Comparison of ENCODE assay signal across 9 cellular contexts in the genomic region with DNA sequence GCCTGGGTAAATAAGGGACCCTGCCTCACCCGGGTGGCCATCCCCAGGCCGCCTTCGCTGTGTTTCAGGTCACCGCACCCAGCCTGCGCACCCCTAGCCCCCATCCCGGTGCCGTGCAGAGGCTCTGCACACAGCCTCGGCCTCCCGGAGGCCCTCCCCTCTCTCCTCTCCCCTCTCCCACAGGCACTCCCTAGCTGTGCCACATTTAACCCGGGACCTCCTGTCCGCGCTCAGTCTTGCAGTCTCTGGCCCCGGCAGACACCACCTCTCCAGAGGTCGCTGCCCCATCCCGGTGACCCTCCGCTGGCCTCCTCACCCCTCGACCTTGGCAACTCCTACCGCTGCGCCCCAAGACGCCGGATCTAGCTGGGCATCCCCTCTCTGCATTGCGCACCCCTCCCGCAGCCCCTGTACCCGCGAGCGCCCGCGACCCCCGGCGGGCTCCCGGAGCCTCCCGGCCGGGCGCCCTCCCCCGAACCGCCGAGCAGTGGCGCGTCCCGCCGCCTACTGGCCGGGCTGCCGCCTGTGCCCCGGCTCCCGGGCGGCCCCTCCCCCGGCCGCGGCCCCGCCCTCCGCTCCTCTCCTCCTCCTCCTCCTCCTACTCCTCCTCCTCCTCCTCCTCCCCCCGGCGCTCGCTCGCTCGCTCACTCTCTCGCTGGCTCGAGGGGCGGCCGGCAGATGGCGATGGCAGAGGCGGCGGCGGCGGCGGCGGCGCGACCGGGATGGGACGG. TPM values are rescaled to one million over a fixed set of nuclear protein-coding genes. Genes with fewer than 3 reads are reported as not detected.
DNase-seq lines count a peak whose midpoint lies in the region; ATAC-seq and TF ChIP-seq lines count a peak whose summit lies in the region.
"Had no signal": no experiment of that assay in that cellular context is flagged by ENCODE, and none has a peak within 500 bp of the region (broad histone marks: within the 10 kb centered on the region; RNA-seq: fewer than 3 reads in every experiment).

A gene (plus strand): TSS at position 647 of the 731 bp plus-strand sequence.

- no peaks in the 10 kb centered on the region for H3K9me3 Mint-ChIP-seq in activated T-helper 2 cell treated with anti-CD3 and anti-CD28 coated beads, Interferon-gamma antibody, Interleukin-2, Interleukin-4, amounts not matched to agents 10 μg/mL and 5 μg/mL and 100 μg/mL, durations not matched to agents 14 hours and 24 hours and 36 hours
- H3K9me3 Mint-ChIP-seq: CD4-positive, alpha-beta T cell had no signal

- H3K9me3 ChIP-seq in effector memory CD4-positive, alpha-beta T cell (ENCODE audit: control insufficient read depth, low read length) = no peaks in the 10 kb centered on the region

- peaks cover 63% of the 10 kb centered on the region for H3K27me3 Mint-ChIP-seq in activated T-helper 2 cell treated with anti-CD3 and anti-CD28 coated beads, Interferon-gamma antibody, Interleukin-2, Interleukin-4, amounts not matched to agents 10 μg/mL and 5 μg/mL and 100 μg/mL, durations not matched to agents 14 hours and 24 hours and 36 hours (ENCODE audit: low read depth)

- H3K36me3 Mint-ChIP-seq in activated T-helper 2 cell treated with anti-CD3 and anti-CD28 coated beads, Interferon-gamma antibody, Interleukin-2, Interleukin-4, amounts not matched to agents 10 μg/mL and 5 μg/mL and 100 μg/mL, durations not matched to agents 14 hours and 24 hours and 36 hours (ENCODE audit: low read depth) = no peaks in the 10 kb centered on the region

- peaks cover 3% of the 10 kb centered on the region for H3K4me1 Mint-ChIP-seq in activated T-helper 2 cell treated with anti-CD3 and anti-CD28 coated beads, Interferon-gamma antibody, Interleukin-2, Interleukin-4, amounts not matched to agents 10 μg/mL and 5 μg/mL and 100 μg/mL, durations not matched to agents 14 hours and 24 hours and 36 hours (ENCODE audit: low read depth)

- no peak within 1 kb of the TSS for H3K4me3 ChIP-seq in effector memory CD4-positive, alpha-beta T cell (ENCODE audit: insufficient read depth, low read depth, low read length, poor library complexity, severe bottlenecking)

- no peak within 1 kb of the TSS for H3K27ac Mint-ChIP-seq in activated T-helper 2 cell treated with anti-CD3 and anti-CD28 coated beads, Interferon-gamma antibody, Interleukin-2, Interleukin-4, amounts not matched to agents 10 μg/mL and 5 μg/mL and 100 μg/mL, durations not matched to agents 14 hours and 24 hours and 36 hours
- H3K27ac Mint-ChIP-seq: CD4-positive, alpha-beta T cell had no signal

- no peak for TF ChIP-seq CTCF in omental fat pad (IDR thresholded peaks at IDR 0.05)

- peak; percentile 45 for ATAC-seq in HG02981 (IDR thresholded peaks at IDR 0.05; ENCODE audit: unreplicated experiment)
- peak; percentile 85 for ATAC-seq in omental fat pad (ENCODE audit: low FRiP score)

- peaks cover 8% of the 10 kb centered on the region for H3K4me1 ChIP-seq in effector memory CD4-positive, alpha-beta T cell (ENCODE audit: control insufficient read depth, insufficient read depth, low read length, poor library complexity, severe bottlenecking)

- intact Hi-C loops in activated T-helper 2 cell treated with anti-CD3 and anti-CD28 coated beads, Interferon-gamma antibody, Interleukin-2, Interleukin-4, amounts not matched to agents 10 μg/mL and 5 μg/mL and 100 μg/mL, durations not matched to agents 14 hours and 24 hours and 36 hours (cut with micrococcal nuclease) = no loop called here

- no peak within 1 kb of the TSS for H3K4me3 Mint-ChIP-seq in activated T-helper 2 cell treated with anti-CD3 and anti-CD28 coated beads, Interferon-gamma antibody, Interleukin-2, Interleukin-4, amounts not matched to agents 10 μg/mL and 5 μg/mL and 100 μg/mL, durations not matched to agents 14 hours and 24 hours and 36 hours (ENCODE audit: low read depth)
- H3K4me3 Mint-ChIP-seq: CD4-positive, alpha-beta T cell had no signal

- no peak within 1 kb of the TSS for H3K27ac ChIP-seq in effector memory CD4-positive, alpha-beta T cell (ENCODE audit: insufficient read depth, low read length, poor library complexity, severe bottlenecking)

- DNase-seq in NCI-H1436 (lab: John Stamatoyannopoulos, UW) = peak; percentile 80
- no peak for DNase-seq in NCI-H1436 treated with DMSO at 0.1 percent for 48 hours (lab: John Stamatoyannopoulos, UW)
- peak; percentile 22 to 86 for DNase-seq in NCI-H526 (lab: John Stamatoyannopoulos, UW)
- peak; percentile 48 for DNase-seq in activated T-helper 2 cell treated with anti-CD3 and anti-CD28 coated beads, Interferon-gamma antibody, Interleukin-2, Interleukin-4, amounts not matched to agents 10 μg/mL and 5 μg/mL and 100 μg/mL, durations not matched to agents 14 hours and 24 hours and 36 hours (ENCODE audit: low spot score)
- DNase-seq in germinal center (ENCODE audit: low spot score) = peak; percentile 82
- no peak for DNase-seq in omental fat pad (ENCODE audit: low spot score)
- DNase-seq in effector memory CD4-positive, alpha-beta T cell = no peak

- peaks cover 41% of the 10 kb centered on the region for H3K27me3 ChIP-seq in effector memory CD4-positive, alpha-beta T cell (replicated peaks; ENCODE audit: control insufficient read depth, insufficient read depth, low read length, poor library complexity, severe bottlenecking)

- no peaks in the 10 kb centered on the region for H3K36me3 ChIP-seq in effector memory CD4-positive, alpha-beta T cell (ENCODE audit: control insufficient read depth, insufficient read depth, low read length)

RNA-seq across cellular contexts. Expression of the gene that starts here (rescaled TPM):
- not detected in 2 replicates for total RNA-seq in activated T-helper 2 cell treated with anti-CD3 and anti-CD28 coated beads, Interferon-gamma antibody, Interleukin-2, Interleukin-4, amounts not matched to agents 10 μg/mL and 5 μg/mL and 100 μg/mL, durations not matched to agents 14 hours and 24 hours and 36 hours
- 1 to 10 TPM in 1 of 4 donors, under 1 TPM in 3; 0.19 to 1.3 (median 0.54) TPM for total RNA-seq in omental fat pad
- total RNA-seq: CD4-positive, alpha-beta T cell had no signal

Comparison
In these comparisons a context has a peak if more than half of its experiments do, and no peak if none do; other contexts are left out.
1. DNase-seq: peak in NCI-H1436 (single experiment), NCI-H526 (2 of 2) and germinal center (single experiment); none in NCI-H1436 treated with DMSO at 0.1 percent for 48 hours (single experiment), omental fat pad (single experiment) and effector memory CD4-positive, alpha-beta T cell (0 of 3).
2. Peak in DNase-seq in activated T-helper 2 cell treated with anti-CD3 and anti-CD28 coated beads, Interferon-gamma antibody, Interleukin-2, Interleukin-4, amounts not matched to agents 10 μg/mL and 5 μg/mL and 100 μg/mL, durations not matched to agents 14 hours and 24 hours and 36 hours; RNA of the gene not detected or under 1 TPM.